ENCODE assay signal across 13 cellular contexts in genomic region chr13:100520936-100521765, GRCh38.
DNase-seq lines count a peak whose midpoint lies in the region; ATAC-seq and TF ChIP-seq lines count a peak whose summit lies in the region.
"Had no signal": no experiment of that assay in that cellular context is flagged by ENCODE, and none has a peak within 500 bp of the region (broad histone marks: within the 10 kb centered on the region; RNA-seq: fewer than 3 reads in every experiment).

No MANE protein-coding gene starts in this region.

- no peak for TF ChIP-seq POLR2A in suprapubic skin (IDR thresholded peaks at IDR 0.05)

- H3K4me2 ChIP-seq in trophoblast cell (ENCODE audit: low read length): no peak overlapping the region

- H3K4me1 Mint-ChIP-seq in activated T-cell treated with anti-CD3 and anti-CD28 coated beads, Interleukin-2, amount 50 U/mL, for 4 hours (ENCODE audit: low read depth): peaks cover 23% of the 10 kb centered on the region
- peaks cover 10 to 23% (median 23%) of the 10 kb centered on the region in 3 donors for H3K4me1 Mint-ChIP-seq in T-cell
- H3K4me1 Mint-ChIP-seq in glutamatergic neuron (ENCODE audit: low read depth, unreplicated experiment): peaks cover 60% of the 10 kb centered on the region
- peaks cover 12% of the 10 kb centered on the region for H3K4me1 Mint-ChIP-seq in stimulated activated effector memory CD8-positive, alpha-beta T cell treated with anti-CD3 and anti-CD28 coated beads, Interleukin-12 subunit alpha, Interleukin-12 subunit beta, amount 100 ng/mL, for 72 hours

- no CpG with 5 or more reads among the region's 24 CpGs for WGBS in trophoblast cell (ENCODE audit: extremely low coverage, insufficient coverage, insufficient read length)
- 76% methylated on average over 20 of the region's 24 CpGs for WGBS in suprapubic skin

- no peak overlapping the region for H3K4ac ChIP-seq in trophoblast cell (ENCODE audit: low read depth, low read length)

- H3K27me3 ChIP-seq in trophoblast cell (ENCODE audit: insufficient read depth, low read length) (no peaks in the 10 kb centered on the region), suprapubic skin (no peaks in the 10 kb centered on the region)
- H3K27me3 ChIP-seq: vagina had no signal

- no peak overlapping the region for H4K8ac ChIP-seq in trophoblast cell (ENCODE audit: low read depth, low read length)

- no peak overlapping the region for H2BK5ac ChIP-seq in trophoblast cell (ENCODE audit: low read depth, low read length, poor library complexity)

- H3K27ac ChIP-seq in trophoblast cell (ENCODE audit: low read depth, low read length): no peak overlapping the region
- H3K27ac ChIP-seq in suprapubic skin: no peak overlapping the region
- H3K27ac ChIP-seq: vagina had no signal

- H3K4me3 Mint-ChIP-seq in activated T-cell treated with anti-CD3 and anti-CD28 coated beads, Interleukin-2, amount 50 U/mL, for 4 hours: peak overlapping the region; percentile 67
- H3K4me3 Mint-ChIP-seq in T-cell: peak overlapping the region; percentile 45 to 71 (median 70)
- peak overlapping the region; percentile 64 for H3K4me3 Mint-ChIP-seq in glutamatergic neuron (ENCODE audit: unreplicated experiment)
- peak overlapping the region; percentile 5 for H3K4me3 Mint-ChIP-seq in stimulated activated effector memory CD8-positive, alpha-beta T cell treated with anti-CD3 and anti-CD28 coated beads, Interleukin-12 subunit alpha, Interleukin-12 subunit beta, amount 100 ng/mL, for 72 hours
- H3K4me3 Mint-ChIP-seq: activated CD4-positive, alpha-beta T cell treated with anti-CD3 and anti-CD28 coated beads, Interleukin-2, amount 10 ng/mL, durations not matched to agents 24 days and 14 days had no signal

- CTCF ChIA-PET in T-cell (lab: Charles Lee): interaction anchor here in 1 of 2 donors (0.8 kb wide), 1 partner anchor 43 kb away, joined by 4 read pairs; no protein-coding TSS in a partner anchor

- no peak overlapping the region for H3K18ac ChIP-seq in trophoblast cell (ENCODE audit: low read length)

- POLR2A ChIA-PET in T-cell (lab: Charles Lee): no interaction called here

- H3K36me3 Mint-ChIP-seq in activated T-cell treated with anti-CD3 and anti-CD28 coated beads, Interleukin-2, amount 50 U/mL, for 4 hours (ENCODE audit: insufficient read depth): no peaks in the 10 kb centered on the region
- H3K36me3 Mint-ChIP-seq in T-cell (no peaks in the 10 kb centered on the region), glutamatergic neuron (ENCODE audit: unreplicated experiment) (no peaks in the 10 kb centered on the region)
- no peaks in the 10 kb centered on the region for H3K36me3 Mint-ChIP-seq in stimulated activated effector memory CD8-positive, alpha-beta T cell treated with anti-CD3 and anti-CD28 coated beads, Interleukin-12 subunit alpha, Interleukin-12 subunit beta, amount 100 ng/mL, for 72 hours

- H2AK5ac ChIP-seq in trophoblast cell (ENCODE audit: low read length): no peak overlapping the region

- TF ChIP-seq CTCF in glutamatergic neuron (IDR thresholded peaks at IDR 0.05; ENCODE audit: partially characterized antibody, unreplicated experiment) (no peak), suprapubic skin (IDR thresholded peaks at IDR 0.05) (no peak)

- H4K12ac ChIP-seq in trophoblast cell (ENCODE audit: low read depth, low read length): no peak overlapping the region

- no peak overlapping the region for H2BK12ac ChIP-seq in trophoblast cell (ENCODE audit: low read length)

- H3K23ac ChIP-seq in trophoblast cell (ENCODE audit: low read length): no peak overlapping the region

- H3K27ac Mint-ChIP-seq in T-cell (peak overlapping the region; percentile 40 to 73), glutamatergic neuron (ENCODE audit: unreplicated experiment) (peak overlapping the region; percentile 93)
- H3K27ac Mint-ChIP-seq in stimulated activated effector memory CD8-positive, alpha-beta T cell treated with anti-CD3 and anti-CD28 coated beads, Interleukin-12 subunit alpha, Interleukin-12 subunit beta, amount 100 ng/mL, for 72 hours: no peak overlapping the region
- H3K27ac Mint-ChIP-seq: activated CD4-positive, alpha-beta T cell treated with anti-CD3 and anti-CD28 coated beads, Interleukin-2, amount 10 ng/mL, durations not matched to agents 24 days and 14 days had no signal

- H3K4me1 ChIP-seq in trophoblast cell (ENCODE audit: control insufficient read depth in 1 of 2, insufficient read depth in 2 of 2, low read length in 2 of 2): peaks cover 10% of the 10 kb centered on the region in 2 experiments
- H3K4me1 ChIP-seq in suprapubic skin: no peaks in the 10 kb centered on the region
- H3K4me1 ChIP-seq: vagina had no signal

- H3K9ac ChIP-seq in trophoblast cell (ENCODE audit: low read length): no peak overlapping the region

- DNase-seq in activated T-cell treated with anti-CD3 and anti-CD28 coated beads, Interleukin-2, amount 50 U/mL, for 4 hours: no peak
- no peak for DNase-seq in activated T-cell treated with anti-CD3 and anti-CD28 coated beads, Interleukin-2, amount 50 U/mL, for 48 hours
- DNase-seq in T-cell: no peak
- DNase-seq in glutamatergic neuron: peak; percentile 51
- DNase-seq in stimulated activated effector memory CD8-positive, alpha-beta T cell treated with anti-CD3 and anti-CD28 coated beads, Interleukin-12 subunit alpha, Interleukin-12 subunit beta, amount 100 ng/mL, for 72 hours (ENCODE audit: low spot score in 2 of 2): no peak
- DNase-seq in trophoblast cell: no peak
- DNase-seq in suprapubic skin (ENCODE audit: low spot score in 2 of 2): no peak
- DNase-seq: activated CD4-positive, alpha-beta T cell treated with anti-CD3 and anti-CD28 coated beads, Interleukin-2, amount 10 ng/mL, durations not matched to agents 24 days and 14 days; AML-193; NCI-H1092; NK-92 treated with Interleukin-12 subunit alpha and Interleukin-12 subunit beta, amount 100 ng/mL, for 24 hours had no signal

- no peak overlapping the region for H2BK120ac ChIP-seq in trophoblast cell (ENCODE audit: insufficient read depth, low read length, poor library complexity)

- TF ChIP-seq EP300 in suprapubic skin (IDR thresholded peaks at IDR 0.05): no peak

- H3K9me3 ChIP-seq in trophoblast cell (ENCODE audit: insufficient read depth, low read depth, low read length) (no peaks in the 10 kb centered on the region), suprapubic skin (no peaks in the 10 kb centered on the region)
- H3K9me3 ChIP-seq: vagina had no signal

- no peak overlapping the region for H2AFZ ChIP-seq in trophoblast cell (ENCODE audit: insufficient read depth, low read length, poor library complexity)

- no peak overlapping the region for H3K14ac ChIP-seq in trophoblast cell (ENCODE audit: low read length)

- H3K4me3 ChIP-seq in trophoblast cell (ENCODE audit: low read depth, low read length) (no peak overlapping the region), suprapubic skin (no peak overlapping the region)
- H3K4me3 ChIP-seq: vagina had no signal

- H3K9me3 Mint-ChIP-seq in activated T-cell treated with anti-CD3 and anti-CD28 coated beads, Interleukin-2, amount 50 U/mL, for 4 hours: no peaks in the 10 kb centered on the region
- H3K9me3 Mint-ChIP-seq in T-cell: no peaks in the 10 kb centered on the region
- peaks cover 2% of the 10 kb centered on the region for H3K9me3 Mint-ChIP-seq in glutamatergic neuron (ENCODE audit: unreplicated experiment)
- no peaks in the 10 kb centered on the region for H3K9me3 Mint-ChIP-seq in stimulated activated effector memory CD8-positive, alpha-beta T cell treated with anti-CD3 and anti-CD28 coated beads, Interleukin-12 subunit alpha, Interleukin-12 subunit beta, amount 100 ng/mL, for 72 hours
- H3K9me3 Mint-ChIP-seq: activated CD4-positive, alpha-beta T cell treated with anti-CD3 and anti-CD28 coated beads, Interleukin-2, amount 10 ng/mL, durations not matched to agents 24 days and 14 days had no signal

- H3K79me1 ChIP-seq in trophoblast cell (ENCODE audit: low read length): no peaks in the 10 kb centered on the region

- no peaks in the 10 kb centered on the region for H3K27me3 Mint-ChIP-seq in activated T-cell treated with anti-CD3 and anti-CD28 coated beads, Interleukin-2, amount 50 U/mL, for 4 hours (ENCODE audit: low read depth)
- H3K27me3 Mint-ChIP-seq in T-cell (no peaks in the 10 kb centered on the region), glutamatergic neuron (ENCODE audit: unreplicated experiment) (peaks cover 3% of the 10 kb centered on the region)

- H3K36me3 ChIP-seq in trophoblast cell (ENCODE audit: control insufficient read depth in 1 of 2, insufficient read depth in 2 of 2, low read length in 2 of 2): no peaks in the 10 kb centered on the region
- H3K36me3 ChIP-seq in suprapubic skin: no peaks in the 10 kb centered on the region
- H3K36me3 ChIP-seq: vagina had no signal

- H4K91ac ChIP-seq in trophoblast cell (ENCODE audit: low read depth, low read length): no peak overlapping the region

- no peak for ATAC-seq in activated T-cell treated with anti-CD3 and anti-CD28 coated beads, Interleukin-2, amount 50 U/mL, for 4 hours
- ATAC-seq in T-cell (replicated peaks in 1 of 4) (peak in 3 of 4 experiments; percentile 16 to 32 (median 24)), GM19467 (IDR thresholded peaks at IDR 0.05; ENCODE audit: unreplicated experiment) (no peak)
- no peak for ATAC-seq in stimulated activated effector memory CD8-positive, alpha-beta T cell treated with anti-CD3 and anti-CD28 coated beads, Interleukin-12 subunit alpha, Interleukin-12 subunit beta, amount 100 ng/mL, for 72 hours

- H3K79me2 ChIP-seq in trophoblast cell (ENCODE audit: control insufficient read depth, insufficient read depth, low read length, poor library complexity): no peaks in the 10 kb centered on the region

Comparison
In these comparisons a context has a peak if more than half of its experiments do, and no peak if none do; other contexts are left out.
1. ATAC-seq: peak in T-cell (3 of 4); none in activated T-cell treated with anti-CD3 and anti-CD28 coated beads, Interleukin-2, amount 50 U/mL, for 4 hours (0 of 2), stimulated activated effector memory CD8-positive, alpha-beta T cell treated with anti-CD3 and anti-CD28 coated beads, Interleukin-12 subunit alpha, Interleukin-12 subunit beta, amount 100 ng/mL, for 72 hours (single experiment) and GM19467 (single experiment).
2. H3K4me3 Mint-ChIP-seq: peak in every context shown above with its lines; median percentile 70 in T-cell; 67 in activated T-cell treated with anti-CD3 and anti-CD28 coated beads, Interleukin-2, amount 50 U/mL, for 4 hours; 64 in glutamatergic neuron; 5 in stimulated activated effector memory CD8-positive, alpha-beta T cell treated with anti-CD3 and anti-CD28 coated beads, Interleukin-12 subunit alpha, Interleukin-12 subunit beta, amount 100 ng/mL, for 72 hours.